ENCODE assay signal across 9 cellular contexts in genomic region chr15:63402498-63403253, GRCh38.
DNase-seq lines count a peak whose midpoint lies in the region; ATAC-seq and TF ChIP-seq lines count a peak whose summit lies in the region.
"Had no signal": no experiment of that assay in that cellular context is flagged by ENCODE, and none has a peak within 500 bp of the region (broad histone marks: within the 10 kb centered on the region; RNA-seq: fewer than 3 reads in every experiment).

No MANE protein-coding gene starts in this region.

- peak; percentile 49 for TF ChIP-seq CTCF in SU-DHL-6 (IDR thresholded peaks at IDR 0.05; ENCODE audit: insufficient read depth, low read length, poor library complexity, severe bottlenecking)
- peak; percentile 57 for TF ChIP-seq CTCF in foreskin fibroblast (IDR thresholded peaks at IDR 0.05; ENCODE audit: low read depth, low read length)

- no peaks in the 10 kb centered on the region for H3K9me2 ChIP-seq in SU-DHL-6 (replicated peaks; ENCODE audit: insufficient read depth, low read length)

- H2AFZ ChIP-seq in SU-DHL-6 (ENCODE audit: low read depth, low read length, severe bottlenecking), result no peak overlapping the region

- H3F3A ChIP-seq in SU-DHL-6 (ENCODE audit: insufficient read depth), result no peaks in the 10 kb centered on the region

- no peak overlapping the region for H3K27ac ChIP-seq in SU-DHL-6 (ENCODE audit: low read depth, low read length)
- H3K27ac ChIP-seq: neutrophil had no signal

- no peak overlapping the region for H3K9ac ChIP-seq in SU-DHL-6 (ENCODE audit: low read length)

- no peaks in the 10 kb centered on the region for H3K79me2 ChIP-seq in SU-DHL-6 (ENCODE audit: insufficient read depth, low read length)

- no peaks in the 10 kb centered on the region for H3K27me3 ChIP-seq in SU-DHL-6 (ENCODE audit: low read length)
- H3K27me3 ChIP-seq: neutrophil had no signal

- no peaks in the 10 kb centered on the region for H4K20me1 ChIP-seq in SU-DHL-6 (ENCODE audit: low read depth, low read length)

- ATAC-seq in HG03354 (IDR thresholded peaks at IDR 0.05; ENCODE audit: poor library complexity, severe bottlenecking, unreplicated experiment) (no peak), HG02981 (IDR thresholded peaks at IDR 0.05; ENCODE audit: unreplicated experiment) (no peak)

- H3K36me3 ChIP-seq in SU-DHL-6 (ENCODE audit: low read length), result no peaks in the 10 kb centered on the region
- H3K36me3 ChIP-seq: neutrophil had no signal

- H3K4me2 ChIP-seq in SU-DHL-6 (ENCODE audit: low read depth, low read length, poor library complexity, severe bottlenecking), result no peak overlapping the region

- H3K9me3 ChIP-seq in SU-DHL-6 (ENCODE audit: insufficient read depth, low read length), result no peaks in the 10 kb centered on the region
- H3K9me3 ChIP-seq: neutrophil had no signal

- H3K4me3 ChIP-seq in SU-DHL-6 (ENCODE audit: insufficient read depth, low read length, poor library complexity, severe bottlenecking) (no peak overlapping the region), foreskin fibroblast (ENCODE audit: low read depth in 1 of 2, low read length in 2 of 2) (no peak overlapping the region)

- DNase-seq in DMS53 treated with DMSO at 0.1 percent for 48 hours (lab: John Stamatoyannopoulos, UW; ENCODE audit: unreplicated experiment) (peak; percentile 23), KG1 (lab: John Stamatoyannopoulos, UW) (peak; percentile 31), foreskin fibroblast (peak; percentile 25 to 67), pons (ENCODE audit: low spot score) (peak; percentile 62), activated gamma-delta T cell (lab: John Stamatoyannopoulos, UW) (no peak)
